In genomic region chr5:136819526-136820302, GRCh38 we compare ENCODE assay signal across 1 cellular context.
TF ChIP-seq lines count a peak whose summit lies in the region.

No MANE protein-coding gene starts in this region.

TF ChIP-seq in HEK293T, 16 proteins besides CTCF, POLR2A, EP300 and RAD21:
- TF ChIP-seq NFRKB (IDR thresholded peaks at IDR 0.05) (no peak), FOXA1 (IDR thresholded peaks at IDR 0.05) (no peak)
TF ChIP-seq in HEK293T: peak in this region for 0.
